1 cellular context compared by ENCODE assay signal in genomic region chr2:234687718-234688475, GRCh38.
TF ChIP-seq lines count a peak whose summit lies in the region.

No MANE protein-coding gene starts in this region.

TF ChIP-seq in HepG2, 621 proteins besides CTCF, POLR2A, EP300 and RAD21 (continued from another document and continues in another):
- no peak for TF ChIP-seq ELF4 (CRISPR knock-in tag; IDR thresholded peaks at IDR 0.05; ENCODE audit: borderline replicate concordance)
- TF ChIP-seq, protein P1, sequence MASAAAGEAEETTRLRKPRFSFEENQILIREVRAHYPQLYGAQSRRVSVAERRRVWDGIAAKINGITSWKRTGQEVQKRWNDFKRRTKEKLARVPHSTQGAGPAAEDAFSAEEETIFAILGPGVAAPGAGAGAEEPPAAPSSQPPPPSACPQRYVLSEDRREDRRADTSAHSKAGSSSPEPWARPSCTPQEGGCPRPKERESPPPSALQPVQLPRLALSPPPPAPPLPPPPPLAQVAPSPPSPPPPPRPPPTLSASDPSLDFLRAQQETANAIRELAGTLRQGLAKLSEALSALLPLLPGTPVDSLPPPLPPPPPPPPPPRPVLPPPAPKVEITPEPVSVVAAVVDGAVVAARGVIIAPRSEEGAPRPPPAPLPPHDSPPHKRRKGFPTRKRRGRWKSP (CRISPR knock-in tag; IDR thresholded peaks at IDR 0.05) = no peak
- TF ChIP-seq BRD4 (CRISPR knock-in tag; IDR thresholded peaks at IDR 0.05) = peak; percentile 99
- no peak for TF ChIP-seq ZFAT (CRISPR knock-in tag; conservative IDR thresholded peaks at IDR 0.05)
- TF ChIP-seq ZNF776 (CRISPR knock-in tag; IDR thresholded peaks at IDR 0.05) = no peak
- TF ChIP-seq SMAD9 (CRISPR knock-in tag; IDR thresholded peaks at IDR 0.05) = no peak
- 0 out of 2 replicates have a peak, but pooled peaks have one; percentile 28 for TF ChIP-seq MEF2D (CRISPR knock-in tag; IDR thresholded peaks at IDR 0.05)
- TF ChIP-seq MATR3 (CRISPR knock-in tag; IDR thresholded peaks at IDR 0.05) = no peak
- TF ChIP-seq, protein P2, sequence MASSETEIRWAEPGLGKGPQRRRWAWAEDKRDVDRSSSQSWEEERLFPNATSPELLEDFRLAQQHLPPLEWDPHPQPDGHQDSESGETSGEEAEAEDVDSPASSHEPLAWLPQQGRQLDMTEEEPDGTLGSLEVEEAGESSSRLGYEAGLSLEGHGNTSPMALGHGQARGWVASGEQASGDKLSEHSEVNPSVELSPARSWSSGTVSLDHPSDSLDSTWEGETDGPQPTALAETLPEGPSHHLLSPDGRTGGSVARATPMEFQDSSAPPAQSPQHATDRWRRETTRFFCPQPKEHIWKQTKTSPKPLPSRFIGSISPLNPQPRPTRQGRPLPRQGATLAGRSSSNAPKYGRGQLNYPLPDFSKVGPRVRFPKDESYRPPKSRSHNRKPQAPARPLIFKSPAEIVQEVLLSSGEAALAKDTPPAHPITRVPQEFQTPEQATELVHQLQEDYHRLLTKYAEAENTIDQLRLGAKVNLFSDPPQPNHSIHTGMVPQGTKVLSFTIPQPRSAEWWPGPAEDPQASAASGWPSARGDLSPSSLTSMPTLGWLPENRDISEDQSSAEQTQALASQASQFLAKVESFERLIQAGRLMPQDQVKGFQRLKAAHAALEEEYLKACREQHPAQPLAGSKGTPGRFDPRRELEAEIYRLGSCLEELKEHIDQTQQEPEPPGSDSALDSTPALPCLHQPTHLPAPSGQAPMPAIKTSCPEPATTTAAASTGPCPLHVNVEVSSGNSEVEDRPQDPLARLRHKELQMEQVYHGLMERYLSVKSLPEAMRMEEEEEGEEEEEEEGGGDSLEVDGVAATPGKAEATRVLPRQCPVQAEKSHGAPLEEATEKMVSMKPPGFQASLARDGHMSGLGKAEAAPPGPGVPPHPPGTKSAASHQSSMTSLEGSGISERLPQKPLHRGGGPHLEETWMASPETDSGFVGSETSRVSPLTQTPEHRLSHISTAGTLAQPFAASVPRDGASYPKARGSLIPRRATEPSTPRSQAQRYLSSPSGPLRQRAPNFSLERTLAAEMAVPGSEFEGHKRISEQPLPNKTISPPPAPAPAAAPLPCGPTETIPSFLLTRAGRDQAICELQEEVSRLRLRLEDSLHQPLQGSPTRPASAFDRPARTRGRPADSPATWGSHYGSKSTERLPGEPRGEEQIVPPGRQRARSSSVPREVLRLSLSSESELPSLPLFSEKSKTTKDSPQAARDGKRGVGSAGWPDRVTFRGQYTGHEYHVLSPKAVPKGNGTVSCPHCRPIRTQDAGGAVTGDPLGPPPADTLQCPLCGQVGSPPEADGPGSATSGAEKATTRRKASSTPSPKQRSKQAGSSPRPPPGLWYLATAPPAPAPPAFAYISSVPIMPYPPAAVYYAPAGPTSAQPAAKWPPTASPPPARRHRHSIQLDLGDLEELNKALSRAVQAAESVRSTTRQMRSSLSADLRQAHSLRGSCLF (CRISPR knock-in tag; IDR thresholded peaks at IDR 0.05; ENCODE audit: borderline replicate concordance) = no peak
- 0 out of 2 replicates have a peak, but pooled peaks have one; percentile 18 for TF ChIP-seq FOXA1 (IDR thresholded peaks at IDR 0.05)
- no peak for TF ChIP-seq FOXA1 (CRISPR knock-in tag; IDR thresholded peaks at IDR 0.05)
- TF ChIP-seq FOXJ3 (CRISPR knock-in tag; IDR thresholded peaks at IDR 0.05; ENCODE audit: borderline replicate concordance) = no peak
- TF ChIP-seq, protein P3, sequence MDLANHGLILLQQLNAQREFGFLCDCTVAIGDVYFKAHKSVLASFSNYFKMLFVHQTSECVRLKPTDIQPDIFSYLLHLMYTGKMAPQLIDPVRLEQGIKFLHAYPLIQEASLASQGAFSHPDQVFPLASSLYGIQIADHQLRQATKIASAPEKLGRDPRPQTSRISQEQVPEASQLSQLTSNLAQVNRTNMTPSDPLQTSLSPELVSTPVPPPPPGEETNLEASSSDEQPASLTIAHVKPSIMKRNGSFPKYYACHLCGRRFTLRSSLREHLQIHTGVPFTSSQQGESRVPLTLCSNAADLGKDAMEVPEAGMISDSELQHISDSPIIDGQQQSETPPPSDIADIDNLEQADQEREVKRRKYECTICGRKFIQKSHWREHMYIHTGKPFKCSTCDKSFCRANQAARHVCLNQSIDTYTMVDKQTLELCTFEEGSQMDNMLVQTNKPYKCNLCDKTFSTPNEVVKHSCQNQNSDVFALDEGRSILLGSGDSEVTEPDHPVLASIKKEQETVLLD (CRISPR knock-in tag; IDR thresholded peaks at IDR 0.05; ENCODE audit: low read depth) = peak; percentile 75
- no peak for TF ChIP-seq HNF4A (CRISPR knock-in tag; IDR thresholded peaks at IDR 0.05)
- no peak for TF ChIP-seq ZNF496 (CRISPR knock-in tag; IDR thresholded peaks at IDR 0.05; ENCODE audit: insufficient replicate concordance)
- TF ChIP-seq NFYC (CRISPR knock-in tag; IDR thresholded peaks at IDR 0.05) = no peak
- TF ChIP-seq ZUFSP (CRISPR knock-in tag; IDR thresholded peaks at IDR 0.05; ENCODE audit: borderline replicate concordance) = no peak
- TF ChIP-seq, protein P4, sequence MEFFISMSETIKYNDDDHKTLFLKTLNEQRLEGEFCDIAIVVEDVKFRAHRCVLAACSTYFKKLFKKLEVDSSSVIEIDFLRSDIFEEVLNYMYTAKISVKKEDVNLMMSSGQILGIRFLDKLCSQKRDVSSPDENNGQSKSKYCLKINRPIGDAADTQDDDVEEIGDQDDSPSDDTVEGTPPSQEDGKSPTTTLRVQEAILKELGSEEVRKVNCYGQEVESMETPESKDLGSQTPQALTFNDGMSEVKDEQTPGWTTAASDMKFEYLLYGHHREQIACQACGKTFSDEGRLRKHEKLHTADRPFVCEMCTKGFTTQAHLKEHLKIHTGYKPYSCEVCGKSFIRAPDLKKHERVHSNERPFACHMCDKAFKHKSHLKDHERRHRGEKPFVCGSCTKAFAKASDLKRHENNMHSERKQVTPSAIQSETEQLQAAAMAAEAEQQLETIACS (CRISPR knock-in tag; IDR thresholded peaks at IDR 0.05) = no peak
- no peak; the same call in 1 of the 2 replicates for TF ChIP-seq TOPORS (CRISPR knock-in tag; IDR thresholded peaks at IDR 0.05)
- TF ChIP-seq AGO2 (optimal IDR thresholded peaks at IDR 0.05; ENCODE audit: low read depth, low read length) = no peak
- no peak for TF ChIP-seq GLMP (CRISPR knock-in tag; IDR thresholded peaks at IDR 0.05; ENCODE audit: borderline replicate concordance)
- no peak for TF ChIP-seq NFKBIZ (CRISPR knock-in tag; IDR thresholded peaks at IDR 0.05)
- no peak for TF ChIP-seq ELF3 (CRISPR knock-in tag; IDR thresholded peaks at IDR 0.05)
- no peak for TF ChIP-seq ZHX2 (IDR thresholded peaks at IDR 0.05; ENCODE audit: low read depth)
- TF ChIP-seq ZHX2 (CRISPR knock-in tag; IDR thresholded peaks at IDR 0.05; ENCODE audit: borderline replicate concordance) = no peak
- 0 out of 2 replicates have a peak, but pooled peaks have one; percentile 33 for TF ChIP-seq ARID2 (CRISPR knock-in tag; IDR thresholded peaks at IDR 0.05; ENCODE audit: borderline replicate concordance)
- peak; percentile 45; the same call in 1 of the 2 replicates for TF ChIP-seq NRL (CRISPR knock-in tag; IDR thresholded peaks at IDR 0.05; ENCODE audit: borderline replicate concordance)
- TF ChIP-seq ZNF780A (CRISPR knock-in tag; IDR thresholded peaks at IDR 0.05) = peak; percentile 93
- TF ChIP-seq ZNF737 (CRISPR knock-in tag; IDR thresholded peaks at IDR 0.05; ENCODE audit: borderline replicate concordance) = peak; percentile 79; the same call in 1 of the 2 replicates
- peak; percentile 39; the same call in 1 of the 2 replicates for TF ChIP-seq ZNF567 (CRISPR knock-in tag; IDR thresholded peaks at IDR 0.05; ENCODE audit: borderline replicate concordance)
- TF ChIP-seq DR1 (CRISPR knock-in tag; IDR thresholded peaks at IDR 0.05) = no peak
- TF ChIP-seq CREB1 (IDR thresholded peaks at IDR 0.05) = peak; percentile 89
- TF ChIP-seq CREB1 (CRISPR knock-in tag; IDR thresholded peaks at IDR 0.05) = no peak
- peak; percentile 70; the same call in 1 of the 2 replicates for TF ChIP-seq ZNF225 (CRISPR knock-in tag; IDR thresholded peaks at IDR 0.05)
- no peak for TF ChIP-seq ZNF605 (CRISPR knock-in tag; IDR thresholded peaks at IDR 0.05)
- TF ChIP-seq ZC3H13 (CRISPR knock-in tag; IDR thresholded peaks at IDR 0.05) = peak; percentile 60; the same call in 1 of the 2 replicates
